ENCODE assay signal across 12 cellular contexts in genomic region chr3:174417568-174417967, GRCh38.
"Had no signal": no experiment of that assay in that cellular context is flagged by ENCODE, and none has a peak within 500 bp of the region (broad histone marks: within the 10 kb centered on the region; RNA-seq: fewer than 3 reads in every experiment).

No MANE protein-coding gene starts in this region.

- DNase-seq: activated CD4-positive, alpha-beta memory T cell treated with anti-CD3 and anti-CD28 coated beads for 36 hours; activated CD4-positive, alpha-beta T cell treated with anti-CD3 and anti-CD28 coated beads for 36 hours; activated naive CD4-positive, alpha-beta T cell; activated naive CD8-positive, alpha-beta T cell treated with anti-CD3 and anti-CD28 coated beads, Interleukin-2, amount 10 ng/mL, durations not matched to agents 7 days and 5 days; body of pancreas; caudate nucleus; effector memory CD8-positive, alpha-beta T cell; esophagus squamous epithelium; immature natural killer cell had no signal

- H3K9me3 ChIP-seq: body of pancreas, esophagus squamous epithelium, tibial nerve, vagina had no signal

- H3K27me3 ChIP-seq: body of pancreas, esophagus squamous epithelium, tibial nerve, vagina had no signal

- H3K27ac ChIP-seq: body of pancreas, esophagus squamous epithelium, tibial nerve, vagina had no signal

- H3K36me3 ChIP-seq: esophagus squamous epithelium, tibial nerve, vagina had no signal

- FAIRE-seq: TTC549 had no signal

- H3K4me3 ChIP-seq: body of pancreas, esophagus squamous epithelium, tibial nerve, vagina had no signal

- H3K4me1 ChIP-seq: body of pancreas, esophagus squamous epithelium, tibial nerve, vagina had no signal

- ATAC-seq: activated CD4-positive, alpha-beta T cell treated with anti-CD3 and anti-CD28 coated beads for 36 hours; body of pancreas; effector memory CD8-positive, alpha-beta T cell had no signal
